Comparison of ENCODE assay signal across 24 cellular contexts in genomic region chr3:35900079-35900478, GRCh38.
"Had no signal": no experiment of that assay in that cellular context is flagged by ENCODE, and none has a peak within 500 bp of the region (broad histone marks: within the 10 kb centered on the region; RNA-seq: fewer than 3 reads in every experiment).

No MANE protein-coding gene starts in this region.

- H3K4me3 Mint-ChIP-seq: effector memory CD8-positive, alpha-beta T cell; memory B cell; mesothelial cell of epicardium; naive B cell; natural killer cell treated with Interleukin-12 subunit alpha and Interleukin-12 subunit beta and Interleukin-15 and Interleukin-18, amount 100 ng/mL, for 72 hours; neural progenitor cell; stimulated activated naive B cell treated with anti-CD40 and anti-IgM and Interleukin-4, amounts not matched to agents 10 μg/mL and 1 μg/mL and 100 μg/mL, for 72 hours; stimulated activated naive CD8-positive, alpha-beta T cell treated with anti-CD3 and anti-CD28 coated beads, Interleukin-15, amount 100 ng/mL, for 72 hours had no signal

- H3K9me3 Mint-ChIP-seq: memory B cell; natural killer cell treated with Interleukin-12 subunit alpha and Interleukin-12 subunit beta and Interleukin-15 and Interleukin-18, amount 100 ng/mL, for 72 hours; stimulated activated naive CD8-positive, alpha-beta T cell treated with anti-CD3 and anti-CD28 coated beads, Interleukin-15, amount 100 ng/mL, for 72 hours had no signal

- H3K27ac ChIP-seq: neural progenitor cell, parathyroid adenoma, right lobe of liver, suprapubic skin, transverse colon, upper lobe of right lung, uterus had no signal

- H3K4me1 ChIP-seq: neural progenitor cell, parathyroid adenoma, right lobe of liver, suprapubic skin, transverse colon, upper lobe of right lung, uterus had no signal

- H3K27me3 Mint-ChIP-seq: effector memory CD8-positive, alpha-beta T cell; memory B cell; natural killer cell treated with Interleukin-12 subunit alpha and Interleukin-12 subunit beta and Interleukin-15 and Interleukin-18, amount 100 ng/mL, for 72 hours; progenitor cell of endocrine pancreas; stimulated activated naive B cell treated with anti-CD40 and anti-IgM and Interleukin-4, amounts not matched to agents 10 μg/mL and 1 μg/mL and 100 μg/mL, for 72 hours; stimulated activated naive CD8-positive, alpha-beta T cell treated with anti-CD3 and anti-CD28 coated beads, Interleukin-15, amount 100 ng/mL, for 72 hours had no signal

- H3K4me1 Mint-ChIP-seq: memory B cell; naive B cell; neural progenitor cell; stimulated activated naive B cell treated with anti-CD40 and anti-IgM and Interleukin-4, amounts not matched to agents 10 μg/mL and 1 μg/mL and 100 μg/mL, for 72 hours; stimulated activated naive CD8-positive, alpha-beta T cell treated with anti-CD3 and anti-CD28 coated beads, Interleukin-15, amount 100 ng/mL, for 72 hours had no signal

- DNase-seq: cortex of kidney; effector memory CD8-positive, alpha-beta T cell; hypothalamus; kidney; mucosa of descending colon; naive B cell; right lobe of liver; small intestine; stimulated activated CD4-positive, alpha-beta T cell treated with anti-CD3 and anti-CD28 coated beads, Interleukin-15, amount 100 ng/mL, for 24 hours; stimulated activated CD4-positive, alpha-beta T cell treated with anti-CD3 and anti-CD28 coated beads, Interleukin-2, amount 100 ng/mL, for 48 hours; stimulated activated naive B cell treated with anti-CD40 and anti-IgM and Interleukin-4, amounts not matched to agents 10 μg/mL and 1 μg/mL and 100 μg/mL, for 72 hours; stimulated activated naive CD8-positive, alpha-beta T cell treated with anti-CD3 and anti-CD28 coated beads, Interleukin-15, amount 100 ng/mL, for 72 hours; transverse colon; upper lobe of right lung; uterus had no signal

- H3K27me3 ChIP-seq: neural progenitor cell, right lobe of liver, suprapubic skin, transverse colon, upper lobe of right lung, uterus had no signal

- H3K36me3 ChIP-seq: neural progenitor cell, right lobe of liver, suprapubic skin, transverse colon, upper lobe of right lung, uterus had no signal

- H3K4me3 ChIP-seq: lung, mucosa of descending colon, neural progenitor cell, right lobe of liver, suprapubic skin, transverse colon, upper lobe of right lung, uterus had no signal

- ATAC-seq: effector memory CD8-positive, alpha-beta T cell; left lobe of liver; mucosa of descending colon; natural killer cell treated with Interleukin-12 subunit alpha and Interleukin-12 subunit beta and Interleukin-15 and Interleukin-18, amount 100 ng/mL, for 72 hours; right lobe of liver; stimulated activated naive B cell treated with anti-CD40 and anti-IgM and Interleukin-4, amounts not matched to agents 10 μg/mL and 1 μg/mL and 100 μg/mL, for 72 hours; stimulated activated naive CD8-positive, alpha-beta T cell treated with anti-CD3 and anti-CD28 coated beads, Interleukin-15, amount 100 ng/mL, for 72 hours; upper lobe of right lung had no signal

- H3K27ac Mint-ChIP-seq: effector memory CD8-positive, alpha-beta T cell; memory B cell; mesothelial cell of epicardium; naive B cell; natural killer cell treated with Interleukin-12 subunit alpha and Interleukin-12 subunit beta and Interleukin-15 and Interleukin-18, amount 100 ng/mL, for 72 hours; neural progenitor cell; progenitor cell of endocrine pancreas; stimulated activated naive B cell treated with anti-CD40 and anti-IgM and Interleukin-4, amounts not matched to agents 10 μg/mL and 1 μg/mL and 100 μg/mL, for 72 hours; stimulated activated naive CD8-positive, alpha-beta T cell treated with anti-CD3 and anti-CD28 coated beads, Interleukin-15, amount 100 ng/mL, for 72 hours had no signal

- H3K36me3 Mint-ChIP-seq: memory B cell; mesothelial cell of epicardium; naive B cell; natural killer cell treated with Interleukin-12 subunit alpha and Interleukin-12 subunit beta and Interleukin-15 and Interleukin-18, amount 100 ng/mL, for 72 hours; neural progenitor cell; stimulated activated naive B cell treated with anti-CD40 and anti-IgM and Interleukin-4, amounts not matched to agents 10 μg/mL and 1 μg/mL and 100 μg/mL, for 72 hours had no signal

- H3K9me3 ChIP-seq: mucosa of descending colon, right lobe of liver, suprapubic skin, transverse colon, upper lobe of right lung, uterus had no signal
